Comparison of ENCODE assay signal across 11 cellular contexts in the genomic region with DNA sequence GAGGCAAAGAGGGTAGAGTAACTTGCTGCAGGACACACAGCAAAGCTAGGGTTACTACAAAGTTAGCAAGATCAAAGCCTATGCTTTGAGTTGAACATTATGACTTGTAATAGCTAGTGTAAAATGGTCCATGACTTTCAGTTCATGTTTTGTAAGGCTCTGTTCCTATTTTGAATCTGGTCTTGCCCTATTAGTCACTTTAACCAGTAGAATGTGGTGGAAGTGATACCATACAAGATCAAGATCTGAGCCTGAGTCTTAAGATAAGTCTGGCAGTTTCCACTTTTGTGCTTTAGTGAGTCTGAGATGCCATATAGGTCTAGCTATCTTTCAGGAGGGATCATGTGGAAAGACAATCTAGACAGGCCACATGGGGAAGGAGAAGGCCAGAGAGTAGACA.
DNase-seq lines count a peak whose midpoint lies in the region; ATAC-seq, FAIRE-seq and TF ChIP-seq lines count a peak whose summit lies in the region.
"Had no signal": no experiment of that assay in that cellular context is flagged by ENCODE, and none has a peak within 500 bp of the region (broad histone marks: within the 10 kb centered on the region; RNA-seq: fewer than 3 reads in every experiment).

No MANE protein-coding gene starts in this region.

- no peaks in the 10 kb centered on the region for H3K27me3 ChIP-seq in pancreas

- no peak overlapping the region for H3K27ac ChIP-seq in pancreas

- ATAC-seq in GM18502 (IDR thresholded peaks at IDR 0.05; ENCODE audit: poor library complexity, unreplicated experiment) (peak; percentile 99), GM21529 (IDR thresholded peaks at IDR 0.05; ENCODE audit: unreplicated experiment) (peak; percentile 95), HG03159 (IDR thresholded peaks at IDR 0.05; ENCODE audit: unreplicated experiment) (peak; percentile 98), mucosa of descending colon (no peak), pancreas (no peak)
- ATAC-seq: SK-N-SH treated with all-trans-retinoic acid at 6 μM for 48 hours had no signal

- DNase-seq in SKM-1 (lab: John Stamatoyannopoulos, UW; ENCODE audit: unreplicated experiment) (peak; percentile 25), mucosa of descending colon (no peak), cortex of kidney (lab: John Stamatoyannopoulos, UW) (no peak), NCI-H748 treated with DMSO at 0.1 percent for 48 hours (lab: John Stamatoyannopoulos, UW) (no peak), pancreas (no peak)
- DNase-seq: activated CD8-positive, alpha-beta memory T cell treated with anti-CD3 and anti-CD28 coated beads, Interleukin-2, amount 50 U/mL, for 48 hours had no signal

- no peak for FAIRE-seq in pancreas (lab: Jason Lieb, UNC)
- FAIRE-seq: bronchial epithelial cell had no signal

- no peaks in the 10 kb centered on the region for H3K9me3 ChIP-seq in mucosa of descending colon
- H3K9me3 ChIP-seq in pancreas = no peaks in the 10 kb centered on the region

- no peak for TF ChIP-seq CTCF in mucosa of descending colon (IDR thresholded peaks at IDR 0.05)
- no peak for TF ChIP-seq CTCF in pancreas (IDR thresholded peaks at IDR 0.05)

- intact Hi-C loops in mucosa of descending colon (cut with DNase I, micrococcal nuclease) (no loop called here), pancreas (cut with DNase I) (no loop called here)

- no peaks in the 10 kb centered on the region for H3K36me3 ChIP-seq in mucosa of descending colon (ENCODE audit: low read depth)
- no peaks in the 10 kb centered on the region for H3K36me3 ChIP-seq in pancreas

- H3K4me3 ChIP-seq in mucosa of descending colon (no peak overlapping the region), pancreas (no peak overlapping the region)

- H3K4me1 ChIP-seq in mucosa of descending colon (ENCODE audit: low read depth) = no peaks in the 10 kb centered on the region
- H3K4me1 ChIP-seq in pancreas = no peaks in the 10 kb centered on the region

Comparison
In these comparisons a context has a peak if more than half of its experiments do, and no peak if none do; other contexts are left out.
1. ATAC-seq: peak in GM18502 (single experiment), GM21529 (single experiment) and HG03159 (single experiment); none in mucosa of descending colon (single experiment) and pancreas (0 of 4).